Comparison of ENCODE assay signal across 15 cellular contexts in the genomic region with DNA sequence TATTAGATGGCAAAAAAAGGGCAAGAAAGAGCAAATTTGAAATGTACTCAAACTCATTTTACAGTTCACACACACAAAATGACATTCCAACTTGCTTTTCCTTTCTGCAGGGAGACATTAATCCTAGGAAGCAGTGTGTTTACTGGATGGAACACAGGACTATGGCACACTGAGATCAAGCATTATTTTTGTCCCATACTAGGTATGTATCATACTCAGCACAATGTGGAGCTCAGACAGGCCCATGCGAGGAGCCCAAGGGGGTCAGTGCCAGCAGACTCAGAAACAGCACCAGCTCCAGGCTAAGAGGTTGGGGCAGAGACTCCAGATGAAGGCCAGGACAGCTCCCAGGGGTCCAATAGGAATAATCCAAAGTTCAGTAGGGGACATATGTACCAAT. TPM values are rescaled to one million over a fixed set of nuclear protein-coding genes. Genes with fewer than 3 reads are reported as not detected.
DNase-seq lines count a peak whose midpoint lies in the region; ATAC-seq, FAIRE-seq and TF ChIP-seq lines count a peak whose summit lies in the region.
"Had no signal": no experiment of that assay in that cellular context is flagged by ENCODE, and none has a peak within 500 bp of the region (broad histone marks: within the 10 kb centered on the region; RNA-seq: fewer than 3 reads in every experiment).

No MANE protein-coding gene starts in this region.

- no peak for TF ChIP-seq POLR2A in K562 (conservative IDR thresholded peaks at IDR 0.05)

- no TSS peak for BruUV-seq in K562 (replicated peaks; lab: Mats Ljungman, UMichigan)

- H3K79me2 ChIP-seq in KMS-11 (ENCODE audit: insufficient read depth, low read depth) (no peaks in the 10 kb centered on the region), K562 (ENCODE audit: control insufficient read depth, insufficient read depth, low read length) (no peaks in the 10 kb centered on the region)

- H3K4me1 ChIP-seq in KMS-11 (ENCODE audit: low read depth, poor library complexity, severe bottlenecking) (peaks cover 32% of the 10 kb centered on the region), K562 (replicated peaks in 1 of 2; ENCODE audit: control insufficient read depth in 2 of 2, insufficient read depth in 2 of 2, low read length in 2 of 2) (peaks cover 6 to 8% of the 10 kb centered on the region in 2 experiments), thoracic aorta (ENCODE audit: control insufficient read depth in 1 of 2, low read depth in 2 of 2) (peaks cover 17 to 33% of the 10 kb centered on the region in 2 donors)

- no peaks in the 10 kb centered on the region for H3K9me1 ChIP-seq in K562 (ENCODE audit: control insufficient read depth, insufficient read depth, low read length)

- in situ Hi-C loops in K562 (cut with MboI), result no loop called here

- H3K4me3 ChIP-seq in KMS-11 (IDR thresholded peaks at IDR 0.05; ENCODE audit: insufficient read depth, low read depth, low read length) (no peak overlapping the region), K562 (no peak overlapping the region), thoracic aorta (no peak overlapping the region)
- H3K4me3 ChIP-seq: GM12878 had no signal

- H3K9me3 ChIP-seq in K562 (replicated peaks; ENCODE audit: control insufficient read depth, insufficient read depth, low read depth, low read length), result no peaks in the 10 kb centered on the region
- no peaks in the 10 kb centered on the region for H3K9me3 ChIP-seq in thoracic aorta
- H3K9me3 ChIP-seq: BE2C had no signal

- no peak for FAIRE-seq in K562 (lab: Jason Lieb, UNC)
- FAIRE-seq: A204.1, GM12878, GM18507 had no signal

- 93% methylated on average over 1 of the region's 1 CpG for WGBS in K562 (ENCODE audit: insufficient coverage, low coverage, missing lambda C conversion rate)

- peak overlapping the region; percentile 19; the same call in 1 of the 2 replicates for H2AFZ ChIP-seq in KMS-11 (ENCODE audit: low read depth)
- 0 out of 2 replicates have a peak overlapping the region, but pooled peaks have one; percentile 32 for H2AFZ ChIP-seq in K562 (ENCODE audit: low read depth, low read length)

- H3K36me3 ChIP-seq in KMS-11 (ENCODE audit: insufficient read depth), result no peaks in the 10 kb centered on the region
- no peaks in the 10 kb centered on the region for H3K36me3 ChIP-seq in K562 (ENCODE audit: control insufficient read depth, insufficient read depth, low read length)
- H3K36me3 ChIP-seq in thoracic aorta, result no peaks in the 10 kb centered on the region
- H3K36me3 ChIP-seq: BE2C had no signal

- CTCF ChIA-PET in K562 (lab: Yijun Ruan, JAX; ENCODE audit: low intra/inter-chr PET ratio), result no interaction called here

- no peak overlapping the region for H3K27ac ChIP-seq in KMS-11
- H3K27ac ChIP-seq in K562 (ENCODE audit: extremely low read depth, low read depth, low read length), result no peak overlapping the region; the same call in 2 of the 3 replicates
- H3K27ac ChIP-seq in thoracic aorta, result peak overlapping the region; percentile 11 to 42
- H3K27ac ChIP-seq: C4-2B had no signal

- H3K9ac ChIP-seq in KMS-11, result no peak overlapping the region
- H3K9ac ChIP-seq in K562 (ENCODE audit: insufficient read depth in 1 of 2, low read depth in 2 of 2, low read length in 2 of 2), result no peak overlapping the region

- ATAC-seq in K562 (no peak), thoracic aorta (ENCODE audit: insufficient number of reproducible peaks, low FRiP score, low read depth) (no peak), GM18909 (IDR thresholded peaks at IDR 0.05; ENCODE audit: poor library complexity, unreplicated experiment) (no peak), HG02870 (IDR thresholded peaks at IDR 0.05; ENCODE audit: unreplicated experiment) (no peak), HG02798 (IDR thresholded peaks at IDR 0.05; ENCODE audit: poor library complexity, unreplicated experiment) (no peak)

- no peak overlapping the region; the same call in none of the 2 replicates for H3K4me2 ChIP-seq in KMS-11
- H3K4me2 ChIP-seq in K562 (ENCODE audit: insufficient read depth, low read length), result no peak overlapping the region

- intact Hi-C loops in K562 (cut with micrococcal nuclease), result no loop called here

- H4K20me1 ChIP-seq in KMS-11 (ENCODE audit: insufficient read depth), result no peaks in the 10 kb centered on the region
- no peaks in the 10 kb centered on the region for H4K20me1 ChIP-seq in K562 (replicated peaks; ENCODE audit: control insufficient read depth, insufficient read depth, low read length)

- POLR2A ChIA-PET in K562 (lab: Yijun Ruan, JAX), result no interaction called here

- TF ChIP-seq CTCF in KMS-11 (conservative IDR thresholded peaks at IDR 0.05; ENCODE audit: low read depth, low read length), result no peak
- no peak for TF ChIP-seq CTCF in K562 (IDR thresholded peaks at IDR 0.05 in 2 of 3, conservative IDR thresholded peaks at IDR 0.05 in 1 of 3; ENCODE audit: insufficient read depth in 2 of 3, low read depth in 1 of 3, low read length in 3 of 3)
- no peak for TF ChIP-seq CTCF in thoracic aorta (IDR thresholded peaks at IDR 0.05)

- H3K27me3 ChIP-seq in KMS-11 (ENCODE audit: insufficient read depth, low read depth) (no peaks in the 10 kb centered on the region), K562 (ENCODE audit: control insufficient read depth in 2 of 2, insufficient read depth in 2 of 2, low read length in 2 of 2) (no peaks in the 10 kb centered on the region), thoracic aorta (replicated peaks; ENCODE audit: insufficient read depth) (no peaks in the 10 kb centered on the region)
- H3K27me3 ChIP-seq: BE2C had no signal

- TF ChIP-seq EP300 in K562 (IDR thresholded peaks at IDR 0.05; ENCODE audit: low read length), result no peak

- no peak for TF ChIP-seq RAD21 in K562 (CRISPR knock-in tag; conservative IDR thresholded peaks at IDR 0.05 in 1 of 2, IDR thresholded peaks at IDR 0.05 in 1 of 2)

- no peak for DNase-seq in K562 (ENCODE audit: extremely low read depth in 1 of 4, low spot score in 3 of 4)
- DNase-seq in thoracic aorta (ENCODE audit: low spot score), result no peak
- DNase-seq in NCI-H446 treated with DMSO at 0.1 percent for 48 hours (lab: John Stamatoyannopoulos, UW), result no peak
- DNase-seq: BE2C, DMS79, GOT3, H9 had no signal

TF ChIP-seq in K562, 482 proteins besides CTCF, POLR2A, EP300 and RAD21 (continues in another document):
- TF ChIP-seq MCM7 (IDR thresholded peaks at IDR 0.05) (no peak), IFI16 (CRISPR knock-in tag; IDR thresholded peaks at IDR 0.05) (no peak), JUN (IDR thresholded peaks at IDR 0.05; ENCODE audit: borderline replicate concordance, low read depth, low read length) (no peak), JUN (CRISPR knock-in tag; IDR thresholded peaks at IDR 0.05; ENCODE audit: borderline replicate concordance) (no peak), ZNF384 (IDR thresholded peaks at IDR 0.05; ENCODE audit: low read depth, low read length) (no peak)
- TF ChIP-seq, protein P1, sequence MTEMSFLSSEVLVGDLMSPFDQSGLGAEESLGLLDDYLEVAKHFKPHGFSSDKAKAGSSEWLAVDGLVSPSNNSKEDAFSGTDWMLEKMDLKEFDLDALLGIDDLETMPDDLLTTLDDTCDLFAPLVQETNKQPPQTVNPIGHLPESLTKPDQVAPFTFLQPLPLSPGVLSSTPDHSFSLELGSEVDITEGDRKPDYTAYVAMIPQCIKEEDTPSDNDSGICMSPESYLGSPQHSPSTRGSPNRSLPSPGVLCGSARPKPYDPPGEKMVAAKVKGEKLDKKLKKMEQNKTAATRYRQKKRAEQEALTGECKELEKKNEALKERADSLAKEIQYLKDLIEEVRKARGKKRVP (CRISPR knock-in tag; IDR thresholded peaks at IDR 0.05), result no peak

RNA-seq across cellular contexts. Expression of a gene that starts 30.8 kb away (rescaled TPM):
- total RNA-seq in K562 (2011; cell fraction: chromatin; rRNA removed; ENCODE audit: low replicate concordance), result 7.0 and 14.8 TPM in 2 replicates
- 5.0 and 6.0 TPM in 2 replicates for total RNA-seq in K562 (2011; cell fraction: nucleolus; rRNA removed)
- total RNA-seq in K562 (2011; cell fraction: nucleoplasm; rRNA removed), result 9.5 and 10.6 TPM in 2 replicates
- 2.1 and 3.6 TPM in 2 replicates for total RNA-seq in K562 (2014; rRNA removed)
- total RNA-seq in K562 (2014; rRNA removed; fragmentation: Illumina TruSeq; extraction: Trizol), result 3.2 and 4.3 TPM in 2 replicates
- total RNA-seq in K562 (2015; rRNA removed; fragmentation: Illumina TruSeq; extraction: Trizol), result 2.8 and 3.8 TPM in 2 replicates
- 2.1 and 3.1 TPM in 2 replicates for total RNA-seq in K562 (2021)
- 4.5 and 5.9 TPM in 2 replicates for polyA plus RNA-seq in K562 (2011; rRNA removed)
- polyA plus RNA-seq in K562 (2011; cell fraction: cytosol; rRNA removed), result 1.5 and 3.7 TPM in 2 replicates
- polyA plus RNA-seq in K562 (2011; cell fraction: nucleus; rRNA removed), result 4.5 and 5.1 TPM in 2 replicates
- polyA plus RNA-seq in K562 (2012), result 2.3 and 2.6 TPM in 2 replicates
- polyA plus RNA-seq in K562 (2014; fragmentation: Illumina TruSeq; extraction: Trizol), result 2.6 and 3.0 TPM in 2 replicates
- 1 to 10 TPM; 2.8 to 3.1 TPM for polyA plus RNA-seq in K562 (2014; fragmentation: Nextera tagmentation; extraction: Ambion mirVana)
- polyA plus RNA-seq in K562 (2014; rRNA removed), result 2.7 and 3.3 TPM in 2 replicates
- polyA minus RNA-seq in K562 (2011; rRNA and poly(A)+ RNA removed), result 3.9 and 5.0 TPM in 2 replicates
- polyA minus RNA-seq in K562 (2011; cell fraction: cytosol; rRNA and poly(A)+ RNA removed), result 0.91 and 2.0 TPM in 2 replicates
- polyA minus RNA-seq in K562 (2011; cell fraction: nucleus; rRNA and poly(A)+ RNA removed), result 3.2 and 3.5 TPM in 2 replicates
- total RNA-seq in thoracic aorta, result 1 to 10 TPM; 5.3 to 6.9 TPM

RNA-seq across cellular contexts. Expression of a gene that starts 36.0 kb away (rescaled TPM):
- 10.7 and 41.9 TPM in 2 replicates for total RNA-seq in K562 (2011; cell fraction: chromatin; rRNA removed; ENCODE audit: low replicate concordance)
- total RNA-seq in K562 (2011; cell fraction: nucleolus; rRNA removed), result 4.2 and 7.6 TPM in 2 replicates
- total RNA-seq in K562 (2011; cell fraction: nucleoplasm; rRNA removed), result 15.5 and 17.0 TPM in 2 replicates
- total RNA-seq in K562 (2014; rRNA removed) (8.0 and 8.2 TPM in 2 replicates), K562 (2014; rRNA removed; fragmentation: Illumina TruSeq; extraction: Trizol) (15.1 and 18.4 TPM in 2 replicates), K562 (2015; rRNA removed; fragmentation: Illumina TruSeq; extraction: Trizol) (15.5 and 17.7 TPM in 2 replicates), K562 (2021) (12.1 and 14.8 TPM in 2 replicates), thoracic aorta (10 to 100 TPM; 26.8 to 56.4 TPM)
- polyA plus RNA-seq in K562 (2011; rRNA removed) (4.7 and 8.8 TPM in 2 replicates), K562 (2014; fragmentation: Illumina TruSeq; extraction: Trizol) (8.1 and 9.1 TPM in 2 replicates), K562 (2014; fragmentation: Nextera tagmentation; extraction: Ambion mirVana) (1 to 10 TPM; 2.7 to 3.9 TPM), K562 (2014; rRNA removed) (6.7 and 6.8 TPM in 2 replicates)
- 1.2 and 2.2 TPM in 2 replicates for polyA plus RNA-seq in K562 (2011; cell fraction: cytosol; rRNA removed)
- 2.9 and 3.1 TPM in 2 replicates for polyA plus RNA-seq in K562 (2011; cell fraction: nucleus; rRNA removed)
- polyA plus RNA-seq in K562 (2012), result 5.7 and 6.9 TPM in 2 replicates
- polyA minus RNA-seq in K562 (2011; rRNA and poly(A)+ RNA removed), result 20.7 TPM in 2 replicates
- polyA minus RNA-seq in K562 (2011; cell fraction: cytosol; rRNA and poly(A)+ RNA removed), result 4.4 and 6.0 TPM in 2 replicates
- 5.9 and 10.9 TPM in 2 replicates for polyA minus RNA-seq in K562 (2011; cell fraction: nucleus; rRNA and poly(A)+ RNA removed)

Comparison
In these comparisons a context has a peak if more than half of its experiments do, and no peak if none do; other contexts are left out.
1. H3K27ac ChIP-seq: peak in thoracic aorta (2 of 2); none in KMS-11 (single experiment) and K562 (single experiment).